16 cellular contexts compared by ENCODE assay signal in genomic region chr15:59360305-59360704, GRCh38. TPM values are rescaled to one million over a fixed set of nuclear protein-coding genes. Genes with fewer than 3 reads are reported as not detected.
A peak's percentile ranks its signal among the peaks of the same experiment; 100 is the strongest.
DNase-seq lines count a peak whose midpoint lies in the region; ATAC-seq and TF ChIP-seq lines count a peak whose summit lies in the region.
"Had no signal": no experiment of that assay in that cellular context is flagged by ENCODE, and none has a peak within 500 bp of the region (broad histone marks: within the 10 kb centered on the region; RNA-seq: fewer than 3 reads in every experiment).

No MANE protein-coding gene starts in this region.

- no peak overlapping the region for H3K4me3 ChIP-seq in DOHH2 (ENCODE audit: low read length)
- H3K4me3 ChIP-seq in Loucy (ENCODE audit: low read length, poor library complexity, severe bottlenecking) = no peak overlapping the region
- H3K4me3 ChIP-seq: sigmoid colon, SK-N-MC had no signal

- H3K9me2 ChIP-seq in DOHH2 (replicated peaks; ENCODE audit: control insufficient read depth, low read length) (no peaks in the 10 kb centered on the region), Loucy (replicated peaks; ENCODE audit: low read depth, low read length) (no peaks in the 10 kb centered on the region)

- no peak overlapping the region for H3K27ac ChIP-seq in DOHH2 (ENCODE audit: low read depth, low read length)
- H3K27ac ChIP-seq: sigmoid colon, SK-N-MC had no signal

- peak; percentile 7 for TF ChIP-seq CTCF in DOHH2 (IDR thresholded peaks at IDR 0.05; ENCODE audit: low read depth, low read length, poor library complexity, severe bottlenecking)
- peak; percentile 52 for TF ChIP-seq CTCF in Loucy (conservative IDR thresholded peaks at IDR 0.05; ENCODE audit: low read length)
- TF ChIP-seq CTCF in chondrocyte (IDR thresholded peaks at IDR 0.05) = peak; percentile 59
- TF ChIP-seq CTCF in nephron progenitor cell (IDR thresholded peaks at IDR 0.05) = peak; percentile 20

- no peak overlapping the region for H3K9ac ChIP-seq in Loucy (ENCODE audit: low read depth, low read length, poor library complexity, severe bottlenecking)

- ATAC-seq in HG03520 (IDR thresholded peaks at IDR 0.05; ENCODE audit: unreplicated experiment) = no peak
- ATAC-seq: activated naive CD8-positive, alpha-beta T cell treated with anti-CD3 and anti-CD28 coated beads, Interleukin-2, amount 50 U/mL, for 24 hours; stimulated activated naive CD8-positive, alpha-beta T cell treated with anti-CD3 and anti-CD28 coated beads, Interleukin-15, amount 100 ng/mL, for 72 hours had no signal

- DNase-seq in chondrocyte (ENCODE audit: low spot score) = no peak
- DNase-seq in nephron progenitor cell = no peak
- DNase-seq in activated naive CD4-positive, alpha-beta T cell (lab: John Stamatoyannopoulos, UW) = no peak
- no peak for DNase-seq in NCI-H524 treated with DMSO at 0.1 percent for 48 hours (lab: John Stamatoyannopoulos, UW)
- no peak for DNase-seq in middle frontal gyrus (ENCODE audit: extremely low spot score, low spot score)
- DNase-seq: activated CD8-positive, alpha-beta memory T cell treated with anti-CD3 and anti-CD28 coated beads, Interleukin-2, amount 50 U/mL, for 4 hours; activated naive CD8-positive, alpha-beta T cell treated with anti-CD3 and anti-CD28 coated beads, Interleukin-2, amount 50 U/mL, for 24 hours; CD4-positive, CD25-positive, alpha-beta regulatory T cell; dermis blood vessel endothelial cell; NCI-H2081 treated with DMSO at 0.1 percent for 48 hours; sigmoid colon; stimulated activated naive CD8-positive, alpha-beta T cell treated with anti-CD3 and anti-CD28 coated beads, Interleukin-15, amount 100 ng/mL, for 72 hours had no signal

- H3K27me3 ChIP-seq in DOHH2 (ENCODE audit: control insufficient read depth, low read length) (no peaks in the 10 kb centered on the region), Loucy (ENCODE audit: insufficient read depth, low read length, poor library complexity, severe bottlenecking) (no peaks in the 10 kb centered on the region)
- H3K27me3 ChIP-seq: sigmoid colon had no signal

- H3K4me2 ChIP-seq in DOHH2 (ENCODE audit: low read length) (no peak overlapping the region), Loucy (ENCODE audit: low read depth, low read length, poor library complexity, severe bottlenecking) (no peak overlapping the region)

- no peak overlapping the region for H3K4me3 Mint-ChIP-seq in chondrocyte (ENCODE audit: unreplicated experiment)
- no peak overlapping the region for H3K4me3 Mint-ChIP-seq in nephron progenitor cell
- H3K4me3 Mint-ChIP-seq: activated naive CD8-positive, alpha-beta T cell treated with anti-CD3 and anti-CD28 coated beads, Interleukin-2, amount 50 U/mL, for 24 hours; CD4-positive, CD25-positive, alpha-beta regulatory T cell; stimulated activated naive CD8-positive, alpha-beta T cell treated with anti-CD3 and anti-CD28 coated beads, Interleukin-15, amount 100 ng/mL, for 72 hours had no signal

- H3K4me1 Mint-ChIP-seq in chondrocyte (ENCODE audit: low read depth) (peaks cover 30% of the 10 kb centered on the region), nephron progenitor cell (peaks cover 5% of the 10 kb centered on the region)

- H3K36me3 ChIP-seq in DOHH2 (ENCODE audit: control insufficient read depth, low read length) = no peaks in the 10 kb centered on the region
- no peaks in the 10 kb centered on the region for H3K36me3 ChIP-seq in Loucy (ENCODE audit: insufficient read depth, low read length)
- H3K36me3 ChIP-seq: sigmoid colon had no signal

- H3K36me3 Mint-ChIP-seq in chondrocyte (ENCODE audit: low read depth) (peaks cover 7% of the 10 kb centered on the region), nephron progenitor cell (ENCODE audit: low read depth) (peaks cover 24% of the 10 kb centered on the region)
- H3K36me3 Mint-ChIP-seq: CD4-positive, CD25-positive, alpha-beta regulatory T cell had no signal

- H3F3A ChIP-seq in DOHH2 (ENCODE audit: control insufficient read depth, insufficient read depth) (no peaks in the 10 kb centered on the region), Loucy (ENCODE audit: low read depth) (no peaks in the 10 kb centered on the region)

- H3K27ac Mint-ChIP-seq in chondrocyte (ENCODE audit: unreplicated experiment) (no peak overlapping the region), nephron progenitor cell (no peak overlapping the region)
- H3K27ac Mint-ChIP-seq: activated naive CD8-positive, alpha-beta T cell treated with anti-CD3 and anti-CD28 coated beads, Interleukin-2, amount 50 U/mL, for 24 hours; CD4-positive, CD25-positive, alpha-beta regulatory T cell; stimulated activated naive CD8-positive, alpha-beta T cell treated with anti-CD3 and anti-CD28 coated beads, Interleukin-15, amount 100 ng/mL, for 72 hours had no signal

- no peaks in the 10 kb centered on the region for H4K20me1 ChIP-seq in DOHH2 (ENCODE audit: control insufficient read depth, insufficient read depth, low read depth, low read length)
- no peaks in the 10 kb centered on the region for H4K20me1 ChIP-seq in Loucy (ENCODE audit: insufficient read depth, low read length, poor library complexity, severe bottlenecking)

- H3K9me3 ChIP-seq in DOHH2 (ENCODE audit: control insufficient read depth, insufficient read depth, low read length) (no peaks in the 10 kb centered on the region), Loucy (ENCODE audit: insufficient read depth, low read depth, low read length) (no peaks in the 10 kb centered on the region)
- H3K9me3 ChIP-seq: sigmoid colon had no signal

- H3K27me3 Mint-ChIP-seq in chondrocyte (ENCODE audit: low read depth) = no peaks in the 10 kb centered on the region
- peaks cover 4% of the 10 kb centered on the region for H3K27me3 Mint-ChIP-seq in nephron progenitor cell (ENCODE audit: low read depth, poor library complexity)

- peaks cover 4% of the 10 kb centered on the region for H3K4me1 ChIP-seq in DOHH2 (ENCODE audit: control insufficient read depth, low read length)
- peaks cover 1% of the 10 kb centered on the region for H3K4me1 ChIP-seq in Loucy (ENCODE audit: insufficient read depth, low read length, poor library complexity, severe bottlenecking)
- H3K4me1 ChIP-seq: sigmoid colon had no signal

- H3K79me2 ChIP-seq in DOHH2 (ENCODE audit: control insufficient read depth, low read length) (peaks cover 67% of the 10 kb centered on the region), Loucy (ENCODE audit: insufficient read depth, low read length) (no peaks in the 10 kb centered on the region)

- H2AFZ ChIP-seq in Loucy (ENCODE audit: low read length) = no peak overlapping the region

- H3K9me3 Mint-ChIP-seq in chondrocyte (ENCODE audit: low read depth) (peaks cover 3% of the 10 kb centered on the region), nephron progenitor cell (peaks cover 21% of the 10 kb centered on the region)
- H3K9me3 Mint-ChIP-seq: activated naive CD8-positive, alpha-beta T cell treated with anti-CD3 and anti-CD28 coated beads, Interleukin-2, amount 50 U/mL, for 24 hours; stimulated activated naive CD8-positive, alpha-beta T cell treated with anti-CD3 and anti-CD28 coated beads, Interleukin-15, amount 100 ng/mL, for 72 hours had no signal

RNA-seq across cellular contexts. Expression of gene MYO1E, which starts 12.4 kb away (rescaled TPM):
- 141 to 192 TPM (median 172 TPM) in 3 replicates for total RNA-seq in chondrocyte

Comparison
In these comparisons a context has a peak if more than half of its experiments do, and no peak if none do; other contexts are left out.
1. CTCF ChIP-seq: peak in every context shown above with its lines; median percentile 59 in chondrocyte; 52 in Loucy; 20 in nephron progenitor cell; 7 in DOHH2.